ENCODE assay signal across 34 cellular contexts in genomic region chr18:52874774-52875173, GRCh38.
A peak's percentile ranks its signal among the peaks of the same experiment; 100 is the strongest.
DNase-seq lines count a peak whose midpoint lies in the region; ATAC-seq and TF ChIP-seq lines count a peak whose summit lies in the region.
"Had no signal": no experiment of that assay in that cellular context is flagged by ENCODE, and none has a peak within 500 bp of the region (broad histone marks: within the 10 kb centered on the region; RNA-seq: fewer than 3 reads in every experiment).

No MANE protein-coding gene starts in this region.

- H3K4me3 Mint-ChIP-seq in MCF 10A (ENCODE audit: unreplicated experiment) (no peak overlapping the region), GM23338 (no peak overlapping the region)
- no peak overlapping the region for H3K4me3 Mint-ChIP-seq in activated CD8-positive, alpha-beta T cell treated with anti-CD3 and anti-CD28 coated beads for 36 hours
- H3K4me3 Mint-ChIP-seq: B cell; CD14-positive monocyte; CD4-positive, alpha-beta memory T cell; CD4-positive, alpha-beta T cell; CD4-positive, CD25-positive, alpha-beta regulatory T cell; CD8-positive, alpha-beta memory T cell; CD8-positive, alpha-beta T cell had no signal

- DNase-seq in MCF 10A (ENCODE audit: unreplicated experiment): peak; percentile 2
- DNase-seq in breast epithelium (ENCODE audit: low spot score in 2 of 2): no peak
- DNase-seq in GM23338 (ENCODE audit: low spot score): no peak
- DNase-seq in left lobe of liver (ENCODE audit: low spot score): no peak
- no peak for DNase-seq in NCI-H1694 treated with DMSO at 0.1 percent for 48 hours (lab: John Stamatoyannopoulos, UW)
- DNase-seq in activated CD8-positive, alpha-beta T cell treated with anti-CD3 and anti-CD28 coated beads for 36 hours: no peak
- DNase-seq in DMS53 (lab: John Stamatoyannopoulos, UW): no peak
- DNase-seq: 8988T; ACHN; AML-193; BE2C; C1 segment of cervical spinal cord; Caco-2; Calu3; CD4-positive, alpha-beta memory T cell; CD4-positive, alpha-beta T cell; CD4-positive, CD25-positive, alpha-beta regulatory T cell; CD8-positive, alpha-beta memory T cell; CD8-positive, alpha-beta T cell; COR-L47; DMS 273 treated with DMSO at 0.1 percent for 48 hours; DMS153; DMS79; DMS79 treated with DMSO at 0.1 percent for 48 hours; DND-41; EL had no signal

- peaks cover 0 to 2% of the 10 kb centered on the region in 2 donors for H3K9me3 ChIP-seq in breast epithelium
- no peaks in the 10 kb centered on the region; the same call in 1 of the 2 replicates for H3K9me3 ChIP-seq in OCI-LY3 (ENCODE audit: insufficient read depth, low read length)
- H3K9me3 ChIP-seq: A549, BE2C, Caco-2 had no signal

- H3K36me3 ChIP-seq in breast epithelium: no peaks in the 10 kb centered on the region
- H3K36me3 ChIP-seq in GM23338 (ENCODE audit: insufficient read depth): no peaks in the 10 kb centered on the region
- no peaks in the 10 kb centered on the region for H3K36me3 ChIP-seq in OCI-LY3 (replicated peaks; ENCODE audit: low read depth, low read length)
- H3K36me3 ChIP-seq: BE2C; BLaER1; BLaER1 treated with 17β-estradiol and CSF1 and Interleukin-3, amounts not matched to agents 10 nM and 100 nM had no signal

- H3K4me2 ChIP-seq in GM23338 (no peak overlapping the region), OCI-LY3 (ENCODE audit: low read length) (no peak overlapping the region)
- H3K4me2 ChIP-seq: A549; BLaER1; BLaER1 treated with 17β-estradiol and CSF1 and Interleukin-3, amounts not matched to agents 10 nM and 100 nM had no signal

- TF ChIP-seq POLR2A in breast epithelium (IDR thresholded peaks at IDR 0.05): no peak

- H4K20me1 ChIP-seq in GM23338 (replicated peaks; ENCODE audit: insufficient read depth) (no peaks in the 10 kb centered on the region), OCI-LY3 (ENCODE audit: insufficient read depth, low read length) (no peaks in the 10 kb centered on the region)
- H4K20me1 ChIP-seq: BLaER1; BLaER1 treated with 17β-estradiol and CSF1 and Interleukin-3, amounts not matched to agents 10 nM and 100 nM had no signal

- H3K4me3 ChIP-seq in breast epithelium: no peak overlapping the region
- no peak overlapping the region for H3K4me3 ChIP-seq in GM23338
- no peak overlapping the region for H3K4me3 ChIP-seq in OCI-LY3 (ENCODE audit: low read length)
- H3K4me3 ChIP-seq: A549; BLaER1; BLaER1 treated with 17β-estradiol and CSF1 and Interleukin-3, amounts not matched to agents 10 nM and 100 nM had no signal

- no peaks in the 10 kb centered on the region for H3K79me2 ChIP-seq in GM23338 (replicated peaks; ENCODE audit: insufficient read depth)
- no peaks in the 10 kb centered on the region for H3K79me2 ChIP-seq in OCI-LY3 (ENCODE audit: low read length)

- CTCF ChIA-PET in MCF 10A (lab: Yijun Ruan, JAX): no interaction called here
- CTCF ChIA-PET in activated CD8-positive, alpha-beta T cell treated with anti-CD3 and anti-CD28 coated beads for 36 hours (lab: Charles Lee): no interaction called here

- intact Hi-C loops in MCF 10A (cut with micrococcal nuclease): no loop called here
- intact Hi-C loops in breast epithelium (cut with DNase I; ENCODE audit: low total_unique reads): no loop called here
- intact Hi-C loops in activated CD8-positive, alpha-beta T cell treated with anti-CD3 and anti-CD28 coated beads for 36 hours (cut with micrococcal nuclease): no loop called here

- H2AFZ ChIP-seq in GM23338 (0 out of 2 replicates have a peak overlapping the region, but pooled peaks have one; percentile 43), OCI-LY3 (ENCODE audit: low read depth, low read length) (0 out of 2 replicates have a peak overlapping the region, but pooled peaks have one; percentile 7)

- H3F3A ChIP-seq in GM23338 (replicated peaks; ENCODE audit: low read depth): no peaks in the 10 kb centered on the region

- H3K27me3 Mint-ChIP-seq in MCF 10A (ENCODE audit: insufficient read depth, unreplicated experiment) (no peaks in the 10 kb centered on the region), GM23338 (ENCODE audit: insufficient read depth, low read depth, poor library complexity) (peaks cover 2% of the 10 kb centered on the region)
- no peaks in the 10 kb centered on the region for H3K27me3 Mint-ChIP-seq in activated CD8-positive, alpha-beta T cell treated with anti-CD3 and anti-CD28 coated beads for 36 hours
- H3K27me3 Mint-ChIP-seq: B cell; CD4-positive, alpha-beta memory T cell; CD4-positive, alpha-beta T cell; CD4-positive, CD25-positive, alpha-beta regulatory T cell; CD8-positive, alpha-beta memory T cell had no signal

- H3K9me3 Mint-ChIP-seq in MCF 10A (ENCODE audit: unreplicated experiment): peaks cover 51% of the 10 kb centered on the region
- H3K9me3 Mint-ChIP-seq in GM23338: no peaks in the 10 kb centered on the region; the same call in 2 of the 3 replicates
- peaks cover 6% of the 10 kb centered on the region for H3K9me3 Mint-ChIP-seq in activated CD8-positive, alpha-beta T cell treated with anti-CD3 and anti-CD28 coated beads for 36 hours

- no peak overlapping the region for H3K9ac ChIP-seq in OCI-LY3 (ENCODE audit: low read length)
- H3K9ac ChIP-seq: BLaER1; BLaER1 treated with 17β-estradiol and CSF1 and Interleukin-3, amounts not matched to agents 10 nM and 100 nM had no signal

- POLR2A ChIA-PET in MCF 10A (lab: Yijun Ruan, JAX): interaction anchor here (0.6 kb wide), 1 partner anchor 124 kb away, joined by 4 read pairs; no protein-coding TSS in a partner anchor
- POLR2A ChIA-PET in activated CD8-positive, alpha-beta T cell treated with anti-CD3 and anti-CD28 coated beads for 36 hours (lab: Charles Lee): no interaction called here

- ATAC-seq in GM23338: no peak
- peak; percentile 78 for ATAC-seq in left lobe of liver
- no peak for ATAC-seq in activated CD8-positive, alpha-beta T cell treated with anti-CD3 and anti-CD28 coated beads for 36 hours
- ATAC-seq: A549; CD8-positive, alpha-beta T cell had no signal

- H3K4me1 ChIP-seq in breast epithelium (no peaks in the 10 kb centered on the region), GM23338 (ENCODE audit: insufficient read depth) (peaks cover 5% of the 10 kb centered on the region; the same call in 1 of the 2 replicates), OCI-LY3 (ENCODE audit: low read length) (no peaks in the 10 kb centered on the region)
- H3K4me1 ChIP-seq: A549, BE2C, Caco-2 had no signal

- no peaks in the 10 kb centered on the region for H3K9me2 ChIP-seq in GM23338 (ENCODE audit: insufficient read depth)

- H3K36me3 Mint-ChIP-seq in MCF 10A (ENCODE audit: insufficient read depth, unreplicated experiment): no peaks in the 10 kb centered on the region
- H3K36me3 Mint-ChIP-seq in GM23338 (ENCODE audit: low read depth): no peaks in the 10 kb centered on the region
- H3K36me3 Mint-ChIP-seq in activated CD8-positive, alpha-beta T cell treated with anti-CD3 and anti-CD28 coated beads for 36 hours (ENCODE audit: low read depth): no peaks in the 10 kb centered on the region
- H3K36me3 Mint-ChIP-seq: CD14-positive monocyte; CD4-positive, alpha-beta memory T cell; CD4-positive, CD25-positive, alpha-beta regulatory T cell; CD8-positive, alpha-beta memory T cell; CD8-positive, alpha-beta T cell had no signal

- H3K27me3 ChIP-seq in breast epithelium (no peaks in the 10 kb centered on the region), GM23338 (ENCODE audit: insufficient read depth) (no peaks in the 10 kb centered on the region), OCI-LY3 (ENCODE audit: low read depth, low read length) (no peaks in the 10 kb centered on the region)
- H3K27me3 ChIP-seq: BE2C; BLaER1; BLaER1 treated with 17β-estradiol and CSF1 and Interleukin-3, amounts not matched to agents 10 nM and 100 nM had no signal

- H3K27ac Mint-ChIP-seq in MCF 10A (ENCODE audit: low read depth, unreplicated experiment): no peak overlapping the region
- H3K27ac Mint-ChIP-seq in GM23338: no peak overlapping the region
- H3K27ac Mint-ChIP-seq in activated CD8-positive, alpha-beta T cell treated with anti-CD3 and anti-CD28 coated beads for 36 hours: no peak overlapping the region
- H3K27ac Mint-ChIP-seq: B cell; CD14-positive monocyte; CD4-positive, alpha-beta memory T cell; CD4-positive, alpha-beta T cell; CD4-positive, CD25-positive, alpha-beta regulatory T cell; CD8-positive, alpha-beta T cell had no signal

- H3K4me1 Mint-ChIP-seq in MCF 10A (ENCODE audit: insufficient read depth, unreplicated experiment) (no peaks in the 10 kb centered on the region), GM23338 (peaks cover 10% of the 10 kb centered on the region)
- no peaks in the 10 kb centered on the region for H3K4me1 Mint-ChIP-seq in activated CD8-positive, alpha-beta T cell treated with anti-CD3 and anti-CD28 coated beads for 36 hours (ENCODE audit: low read depth)
- H3K4me1 Mint-ChIP-seq: B cell; CD14-positive monocyte; CD4-positive, alpha-beta memory T cell; CD4-positive, CD25-positive, alpha-beta regulatory T cell; CD8-positive, alpha-beta memory T cell had no signal

- H3K27ac ChIP-seq in breast epithelium (no peak overlapping the region), GM23338 (ENCODE audit: low read depth) (no peak overlapping the region), OCI-LY3 (ENCODE audit: low read length) (no peak overlapping the region)
- H3K27ac ChIP-seq: 22Rv1; A549; BLaER1; BLaER1 treated with 17β-estradiol and CSF1 and Interleukin-3, amounts not matched to agents 10 nM and 100 nM; C4-2B had no signal

- BruUV-seq in MCF 10A (replicated peaks; lab: Mats Ljungman, UMichigan): no TSS peak

- TF ChIP-seq CTCF in MCF 10A (IDR thresholded peaks at IDR 0.05; ENCODE audit: unreplicated experiment): no peak
- TF ChIP-seq CTCF in breast epithelium (IDR thresholded peaks at IDR 0.05): no peak
- no peak for TF ChIP-seq CTCF in GM23338 (conservative IDR thresholded peaks at IDR 0.05; ENCODE audit: low read depth in 2 of 2)
- TF ChIP-seq CTCF in OCI-LY3 (IDR thresholded peaks at IDR 0.05; ENCODE audit: low read depth, low read length): no peak
- no peak for TF ChIP-seq CTCF in activated CD8-positive, alpha-beta T cell treated with anti-CD3 and anti-CD28 coated beads for 36 hours (IDR thresholded peaks at IDR 0.05)

TF ChIP-seq in GM23338, 12 proteins besides CTCF, POLR2A, EP300 and RAD21 (continues in another document):
- no peak for TF ChIP-seq NANOG (IDR thresholded peaks at IDR 0.05; ENCODE audit: borderline replicate concordance)
- no peak for TF ChIP-seq EZH2 (IDR thresholded peaks at IDR 0.05; ENCODE audit: low read depth, unreplicated experiment)
- TF ChIP-seq ZNF331 (CRISPR knock-in tag; IDR thresholded peaks at IDR 0.05; ENCODE audit: low read depth): no peak
